In the genomic region with DNA sequence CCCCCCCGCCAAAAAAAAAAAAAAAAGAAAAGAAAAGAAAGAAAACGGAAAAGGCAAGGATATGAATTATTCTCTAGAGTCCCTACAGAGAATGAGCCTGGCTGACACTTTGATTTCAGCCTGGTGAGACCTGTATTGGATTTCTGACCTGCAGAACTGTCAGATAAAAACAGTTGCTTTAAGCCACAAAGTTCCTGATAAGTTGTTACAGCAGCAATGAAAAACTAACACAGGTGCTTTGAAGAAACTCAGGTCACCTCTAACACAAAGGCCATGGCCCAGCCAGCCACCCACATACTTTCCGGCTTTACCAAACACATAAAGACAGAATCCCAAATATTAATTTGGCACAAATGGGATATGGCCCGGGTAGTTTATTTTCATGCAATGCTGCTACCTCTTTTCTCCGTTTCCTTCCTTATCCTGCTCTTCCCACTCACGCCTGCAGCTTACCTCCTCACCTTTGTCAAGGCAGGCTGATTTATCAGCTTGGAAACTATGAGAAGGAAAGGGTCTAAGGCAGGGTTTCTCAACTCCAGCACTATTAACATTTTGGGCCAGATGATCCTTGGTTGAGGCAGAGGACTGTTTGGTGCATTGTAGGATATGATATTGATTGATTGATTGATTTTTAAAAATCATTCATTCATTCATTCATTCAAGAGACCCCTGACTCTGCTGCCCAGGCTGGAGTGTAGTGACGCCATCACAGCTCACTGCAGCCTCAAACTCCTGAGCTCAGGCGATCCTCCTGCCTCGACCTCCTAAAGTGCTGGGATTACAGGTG, we compare ENCODE assay signal across 1 cellular context.
TF ChIP-seq lines count a peak whose summit lies in the region.

No MANE protein-coding gene starts in this region.

TF ChIP-seq in H1, 55 proteins besides CTCF, POLR2A, EP300 and RAD21:
- TF ChIP-seq SP1 (IDR thresholded peaks at IDR 0.05; ENCODE audit: low read depth, low read length): no peak
- TF ChIP-seq TCF12 (IDR thresholded peaks at IDR 0.05; ENCODE audit: low read depth, low read length): no peak
- no peak for TF ChIP-seq JUND (IDR thresholded peaks at IDR 0.05; ENCODE audit: low read length)
- no peak for TF ChIP-seq SAP30 (IDR thresholded peaks at IDR 0.05; ENCODE audit: insufficient read depth, insufficient replicate concordance, low read length)
- TF ChIP-seq HDAC2 (IDR thresholded peaks at IDR 0.05; ENCODE audit: borderline replicate concordance in 1 of 2, low read depth in 2 of 2, low read length in 2 of 2): no peak
- TF ChIP-seq CBX8 (IDR thresholded peaks at IDR 0.05; ENCODE audit: borderline replicate concordance, low read depth, low read length): no peak
- no peak for TF ChIP-seq RXRA (IDR thresholded peaks at IDR 0.05; ENCODE audit: insufficient read depth, low read depth, low read length)
- no peak for TF ChIP-seq GABPA (IDR thresholded peaks at IDR 0.05; ENCODE audit: borderline replicate concordance, insufficient read depth, low read length)
- no peak for TF ChIP-seq POLR2AphosphoS5 (IDR thresholded peaks at IDR 0.05; ENCODE audit: low read depth, low read length)
- TF ChIP-seq RFX5 (IDR thresholded peaks at IDR 0.05; ENCODE audit: borderline replicate concordance, low read depth, low read length): no peak
- no peak for TF ChIP-seq SP2 (IDR thresholded peaks at IDR 0.05; ENCODE audit: low read length)
- no peak for TF ChIP-seq RNF2 (IDR thresholded peaks at IDR 0.05; ENCODE audit: borderline replicate concordance, low read depth, low read length, missing control alignments, poor library complexity, severe bottlenecking)
- TF ChIP-seq KDM4A (IDR thresholded peaks at IDR 0.05; ENCODE audit: low read depth, low read length, severe bottlenecking): no peak
- TF ChIP-seq, protein P1, sequence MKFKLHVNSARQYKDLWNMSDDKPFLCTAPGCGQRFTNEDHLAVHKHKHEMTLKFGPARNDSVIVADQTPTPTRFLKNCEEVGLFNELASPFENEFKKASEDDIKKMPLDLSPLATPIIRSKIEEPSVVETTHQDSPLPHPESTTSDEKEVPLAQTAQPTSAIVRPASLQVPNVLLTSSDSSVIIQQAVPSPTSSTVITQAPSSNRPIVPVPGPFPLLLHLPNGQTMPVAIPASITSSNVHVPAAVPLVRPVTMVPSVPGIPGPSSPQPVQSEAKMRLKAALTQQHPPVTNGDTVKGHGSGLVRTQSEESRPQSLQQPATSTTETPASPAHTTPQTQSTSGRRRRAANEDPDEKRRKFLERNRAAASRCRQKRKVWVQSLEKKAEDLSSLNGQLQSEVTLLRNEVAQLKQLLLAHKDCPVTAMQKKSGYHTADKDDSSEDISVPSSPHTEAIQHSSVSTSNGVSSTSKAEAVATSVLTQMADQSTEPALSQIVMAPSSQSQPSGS (IDR thresholded peaks at IDR 0.05; ENCODE audit: low read length): no peak
- TF ChIP-seq BACH1 (IDR thresholded peaks at IDR 0.05; ENCODE audit: low read length): no peak
- TF ChIP-seq CEBPB (IDR thresholded peaks at IDR 0.05; ENCODE audit: low read depth, low read length): no peak
- TF ChIP-seq RBBP5 (IDR thresholded peaks at IDR 0.05; ENCODE audit: borderline replicate concordance, low read depth, low read length): no peak
- no peak for TF ChIP-seq GTF2F1 (IDR thresholded peaks at IDR 0.05; ENCODE audit: borderline replicate concordance, low read depth, low read length)
